In genomic region chr12:103495158-103495782, GRCh38 we compare ENCODE assay signal across 9 cellular contexts. TPM values are rescaled to one million over a fixed set of nuclear protein-coding genes. Genes with fewer than 3 reads are reported as not detected.
DNase-seq lines count a peak whose midpoint lies in the region; ATAC-seq and TF ChIP-seq lines count a peak whose summit lies in the region.
"Had no signal": no experiment of that assay in that cellular context is flagged by ENCODE, and none has a peak within 500 bp of the region (broad histone marks: within the 10 kb centered on the region; RNA-seq: fewer than 3 reads in every experiment).

No MANE protein-coding gene starts in this region.

- peaks cover 7 to 25% of the 10 kb centered on the region in 2 donors for H3K27me3 ChIP-seq in duodenal mucosa (ENCODE audit: control insufficient read depth in 1 of 2, insufficient read depth in 2 of 2, low read length in 2 of 2)
- H3K27me3 ChIP-seq in naive thymus-derived CD4-positive, alpha-beta T cell (ENCODE audit: control insufficient read depth in 2 of 2, insufficient read depth in 2 of 2, low read length in 2 of 2) = no peaks in the 10 kb centered on the region
- peaks cover 0 to 17% (median 5%) of the 10 kb centered on the region in 4 donors for H3K27me3 ChIP-seq in upper lobe of left lung

- TF ChIP-seq EP300 in upper lobe of left lung (IDR thresholded peaks at IDR 0.05) = no peak

- ATAC-seq in GM21786 (IDR thresholded peaks at IDR 0.05; ENCODE audit: unreplicated experiment) = peak; percentile 69
- peak; percentile 83 for ATAC-seq in naive thymus-derived CD4-positive, alpha-beta T cell
- peak; percentile 15 to 48 for ATAC-seq in upper lobe of left lung (ENCODE audit: low FRiP score in 2 of 2)
- no peak for ATAC-seq in HG02571 (IDR thresholded peaks at IDR 0.05; ENCODE audit: unreplicated experiment)

- no peak overlapping the region for H3K9ac ChIP-seq in duodenal mucosa (ENCODE audit: low read depth in 1 of 2, low read length in 2 of 2)

- WGBS in upper lobe of left lung, 2 donors = 6 to 8% methylated on average over 7 to 11 of the region's 58 CpGs

- H3K4me1 Mint-ChIP-seq in naive thymus-derived CD4-positive, alpha-beta T cell = peaks cover 8 to 24% (median 21%) of the 10 kb centered on the region in 7 donors

- no peaks in the 10 kb centered on the region for H3K36me3 ChIP-seq in duodenal mucosa (ENCODE audit: control insufficient read depth in 1 of 2, insufficient read depth in 2 of 2, low read length in 2 of 2)
- H3K36me3 ChIP-seq in naive thymus-derived CD4-positive, alpha-beta T cell (ENCODE audit: control insufficient read depth in 2 of 3, insufficient read depth in 3 of 3, low read length in 3 of 3) = no peaks in the 10 kb centered on the region
- no peaks in the 10 kb centered on the region for H3K36me3 ChIP-seq in upper lobe of left lung

- peak overlapping the region; percentile 80 to 91 (median 85) for H3K4me3 Mint-ChIP-seq in naive thymus-derived CD4-positive, alpha-beta T cell

- no peak for TF ChIP-seq CTCF in upper lobe of left lung (IDR thresholded peaks at IDR 0.05)

- POLR2A ChIA-PET in naive thymus-derived CD4-positive, alpha-beta T cell (lab: Charles Lee) = interaction anchor here (0.7 to 1.7 kb wide), 3 partner anchors 54 to 280 kb away, joined by 4 to 8 read pairs (median 5); no protein-coding TSS in a partner anchor

- CTCF ChIA-PET in naive thymus-derived CD4-positive, alpha-beta T cell (lab: Charles Lee) = interaction anchor here (0.9 kb wide), 1 partner anchor 53 kb away, joined by 4 read pairs; no protein-coding TSS in a partner anchor

- peak overlapping the region; percentile 57 to 91 (median 86) for H3K27ac Mint-ChIP-seq in naive thymus-derived CD4-positive, alpha-beta T cell

- no peak for TF ChIP-seq POLR2A in upper lobe of left lung (IDR thresholded peaks at IDR 0.05)

- no peak overlapping the region for H3K27ac ChIP-seq in duodenal mucosa (ENCODE audit: low read depth, low read length)
- peak overlapping the region; percentile 63 for H3K27ac ChIP-seq in naive thymus-derived CD4-positive, alpha-beta T cell (ENCODE audit: low read depth, low read length)
- H3K27ac ChIP-seq in upper lobe of left lung = no peak overlapping the region

- H3K36me3 Mint-ChIP-seq in naive thymus-derived CD4-positive, alpha-beta T cell = peaks cover 0 to 10% (median 0%) of the 10 kb centered on the region in 5 donors

- H3K4me3 ChIP-seq in duodenal mucosa (ENCODE audit: low read depth in 1 of 2, low read length in 2 of 2) = peak overlapping the region; percentile 47 to 53
- H3K4me3 ChIP-seq in naive thymus-derived CD4-positive, alpha-beta T cell (ENCODE audit: low read length) = peak overlapping the region; percentile 48
- H3K4me3 ChIP-seq in upper lobe of left lung = peak overlapping the region in 3 of 4 donors; percentile 33 to 45 (median 44)

- peak; percentile 83 for DNase-seq in DMS153 (lab: John Stamatoyannopoulos, UW)
- DNase-seq in NCI-H1436 treated with DMSO at 0.1 percent for 48 hours (lab: John Stamatoyannopoulos, UW) = peak; percentile 63
- DNase-seq in activated CD4-positive, alpha-beta T cell treated with anti-CD3 and anti-CD28 coated beads for 4 hours = peak; percentile 35 to 67
- DNase-seq in naive thymus-derived CD4-positive, alpha-beta T cell = peak; percentile 39 to 63 (median 59)
- peak in 1 of 2 donors; percentile 92 for DNase-seq in upper lobe of left lung

- H3K27me3 Mint-ChIP-seq in naive thymus-derived CD4-positive, alpha-beta T cell = peaks cover 20 to 44% (median 32%) of the 10 kb centered on the region in 5 donors

- intact Hi-C loops in naive thymus-derived CD4-positive, alpha-beta T cell (cut with micrococcal nuclease) = loop anchor here (1.0 to 5.0 kb wide), 4 partner anchors 38 to 218 kb away; no protein-coding TSS in a partner anchor

- no peaks in the 10 kb centered on the region for H3K9me3 ChIP-seq in duodenal mucosa (ENCODE audit: control insufficient read depth in 1 of 2, low read length in 2 of 2)
- H3K9me3 ChIP-seq in naive thymus-derived CD4-positive, alpha-beta T cell (ENCODE audit: control insufficient read depth in 2 of 3, low read length in 3 of 3) = no peaks in the 10 kb centered on the region
- H3K9me3 ChIP-seq in upper lobe of left lung = no peaks in the 10 kb centered on the region

- H3K4me1 ChIP-seq in duodenal mucosa (ENCODE audit: control insufficient read depth in 1 of 2, insufficient read depth in 2 of 2, low read length in 2 of 2) (no peaks in the 10 kb centered on the region), upper lobe of left lung (peaks cover 8 to 15% (median 12%) of the 10 kb centered on the region in 4 donors)
- no peaks in the 10 kb centered on the region for H3K4me1 ChIP-seq in naive thymus-derived CD4-positive, alpha-beta T cell (ENCODE audit: control insufficient read depth in 2 of 2, insufficient read depth in 2 of 2, low read length in 2 of 2)

- peaks cover 0 to 9% (median 1%) of the 10 kb centered on the region in 11 donors for H3K9me3 Mint-ChIP-seq in naive thymus-derived CD4-positive, alpha-beta T cell

RNA-seq across cellular contexts. Expression of gene C12orf42, which starts 0.5 kb away (rescaled TPM):
- 10 to 100 TPM in 2 of 5 experiments, 1 to 10 TPM in 3; 2.6 to 15.4 (median 8.9) TPM for total RNA-seq in naive thymus-derived CD4-positive, alpha-beta T cell
- polyA plus RNA-seq in naive thymus-derived CD4-positive, alpha-beta T cell = 1 to 10 TPM; 6.3 to 7.9 TPM
- total RNA-seq in upper lobe of left lung = not detected
- total RNA-seq: fibroblast of lung had no signal
- polyA plus RNA-seq: fibroblast of lung had no signal
